8 cellular contexts compared by ENCODE assay signal in genomic region chr19:32674153-32674958, GRCh38. TPM values are rescaled to one million over a fixed set of nuclear protein-coding genes. Genes with fewer than 3 reads are reported as not detected.
A peak's percentile ranks its signal among the peaks of the same experiment; 100 is the strongest.
DNase-seq lines count a peak whose midpoint lies in the region; ATAC-seq and TF ChIP-seq lines count a peak whose summit lies in the region.

No MANE protein-coding gene starts in this region.

- H3K27me3 Mint-ChIP-seq in stimulated activated naive CD8-positive, alpha-beta T cell treated with anti-CD3 and anti-CD28 coated beads, Interleukin-15, Interleukin-2, amounts not matched to agents 100 ng/mL and 50 ng/mL, for 24 hours = peaks cover 12% of the 10 kb centered on the region

- no peak overlapping the region for H3K9ac ChIP-seq in parathyroid adenoma

- CTCF ChIA-PET in RWPE1 (lab: Yijun Ruan, JAX) = interaction anchor here (0.7 kb wide), 1 partner anchor 135 kb away, joined by 5 read pairs; no protein-coding TSS in a partner anchor

- no peaks in the 10 kb centered on the region for H3K27me3 ChIP-seq in parathyroid adenoma (ENCODE audit: control insufficient read depth, insufficient read depth, low read length)

- H3K36me3 Mint-ChIP-seq in stimulated activated naive CD8-positive, alpha-beta T cell treated with anti-CD3 and anti-CD28 coated beads, Interleukin-15, Interleukin-2, amounts not matched to agents 100 ng/mL and 50 ng/mL, for 24 hours (ENCODE audit: low read depth) = peaks cover 5% of the 10 kb centered on the region

- no peaks in the 10 kb centered on the region for H3K9me3 Mint-ChIP-seq in stimulated activated naive CD8-positive, alpha-beta T cell treated with anti-CD3 and anti-CD28 coated beads, Interleukin-15, Interleukin-2, amounts not matched to agents 100 ng/mL and 50 ng/mL, for 24 hours

- H3K9me3 ChIP-seq in parathyroid adenoma (ENCODE audit: control insufficient read depth, low read length) = no peaks in the 10 kb centered on the region

- no peaks in the 10 kb centered on the region for H3K4me1 ChIP-seq in parathyroid adenoma

- POLR2A ChIA-PET in RWPE1 (lab: Yijun Ruan, JAX; ENCODE audit: low non-redundant PET) = interaction anchor here (0.6 kb wide), 1 partner anchor 260 kb away, joined by 4 read pairs; no protein-coding TSS in a partner anchor

- peaks cover 42% of the 10 kb centered on the region for H3K4me1 Mint-ChIP-seq in stimulated activated naive CD8-positive, alpha-beta T cell treated with anti-CD3 and anti-CD28 coated beads, Interleukin-15, Interleukin-2, amounts not matched to agents 100 ng/mL and 50 ng/mL, for 24 hours (ENCODE audit: low read depth)

- H2AFZ ChIP-seq in parathyroid adenoma = peak overlapping the region; percentile 86

- ATAC-seq in stimulated activated naive CD8-positive, alpha-beta T cell treated with anti-CD3 and anti-CD28 coated beads, Interleukin-15, Interleukin-2, amounts not matched to agents 100 U/mL and 50 U/mL, for 24 hours = no peak
- ATAC-seq in HG03135 (IDR thresholded peaks at IDR 0.05; ENCODE audit: unreplicated experiment) = no peak
- no peak for ATAC-seq in HG03095 (IDR thresholded peaks at IDR 0.05; ENCODE audit: unreplicated experiment)

- peaks cover 20% of the 10 kb centered on the region for H3K79me2 ChIP-seq in parathyroid adenoma

- no peaks in the 10 kb centered on the region for H3K36me3 ChIP-seq in parathyroid adenoma (ENCODE audit: control insufficient read depth, insufficient read depth, low read length)

- no peak for DNase-seq in stimulated activated naive CD8-positive, alpha-beta T cell treated with anti-CD3 and anti-CD28 coated beads, Interleukin-15, Interleukin-2, amounts not matched to agents 100 U/mL and 50 U/mL, for 24 hours
- DNase-seq in RWPE1 (ENCODE audit: low spot score) (no peak), epithelial cell of proximal tubule (ENCODE audit: low read depth) (no peak), NCI-H187 treated with DMSO at 0.1 percent for 48 hours (lab: John Stamatoyannopoulos, UW) (no peak)

- H3K4me3 Mint-ChIP-seq in stimulated activated naive CD8-positive, alpha-beta T cell treated with anti-CD3 and anti-CD28 coated beads, Interleukin-15, Interleukin-2, amounts not matched to agents 100 ng/mL and 50 ng/mL, for 24 hours = peak overlapping the region; percentile 91

- H3K4me2 ChIP-seq in parathyroid adenoma (ENCODE audit: low read length) = peak overlapping the region; percentile 73

- no peak for TF ChIP-seq CTCF in RWPE1 (conservative IDR thresholded peaks at IDR 0.05; ENCODE audit: low read depth)
- TF ChIP-seq CTCF in epithelial cell of proximal tubule (conservative IDR thresholded peaks at IDR 0.05; ENCODE audit: low read depth, low read length) = no peak
- no peak for TF ChIP-seq CTCF in parathyroid adenoma (IDR thresholded peaks at IDR 0.05)

- peak overlapping the region; percentile 91 for H3K27ac Mint-ChIP-seq in stimulated activated naive CD8-positive, alpha-beta T cell treated with anti-CD3 and anti-CD28 coated beads, Interleukin-15, Interleukin-2, amounts not matched to agents 100 ng/mL and 50 ng/mL, for 24 hours

- H3K4me3 ChIP-seq in epithelial cell of proximal tubule (ENCODE audit: low read depth, low read length) = peak overlapping the region; percentile 75
- H3K4me3 ChIP-seq in parathyroid adenoma (ENCODE audit: low read depth, low read length) = peak overlapping the region; percentile 88

- peak overlapping the region; percentile 84 for H3K27ac ChIP-seq in RWPE1
- H3K27ac ChIP-seq in parathyroid adenoma = no peak overlapping the region

RNA-seq across cellular contexts. Expression of gene ANKRD27, which starts 0.6 kb away (rescaled TPM):
- 18.2 and 24.0 TPM in 2 replicates for total RNA-seq in epithelial cell of proximal tubule

RNA-seq across cellular contexts. Expression of gene RGS9BP, which starts 1.3 kb away (rescaled TPM):
- total RNA-seq in epithelial cell of proximal tubule = 0.12 TPM in 1 of 2 replicates, not detected in the other

RNA-seq across cellular contexts. Expression of gene NUDT19, which starts 17.3 kb away (rescaled TPM):
- 7.7 and 14.4 TPM in 2 replicates for total RNA-seq in epithelial cell of proximal tubule

RNA-seq across cellular contexts. Expression of gene TDRD12, which starts 45.2 kb away (rescaled TPM):
- total RNA-seq in epithelial cell of proximal tubule = 0.29 TPM in 1 of 2 replicates, not detected in the other
